8 cellular contexts compared by ENCODE assay signal in genomic region chr1:151310986-151311385, GRCh38. TPM values are rescaled to one million over a fixed set of nuclear protein-coding genes. Genes with fewer than 3 reads are reported as not detected.
DNase-seq lines count a peak whose midpoint lies in the region; ATAC-seq and TF ChIP-seq lines count a peak whose summit lies in the region.
"Had no signal": no experiment of that assay in that cellular context is flagged by ENCODE, and none has a peak within 500 bp of the region (broad histone marks: within the 10 kb centered on the region; RNA-seq: fewer than 3 reads in every experiment).

No MANE protein-coding gene starts in this region.

- peaks cover 44% of the 10 kb centered on the region for H3K4me1 Mint-ChIP-seq in activated naive CD8-positive, alpha-beta T cell (ENCODE audit: low read depth)

- DNase-seq in HCEC 1CT = peak; percentile 40
- no peak for DNase-seq in spleen
- DNase-seq in GM20000 (ENCODE audit: low spot score) = no peak
- no peak for DNase-seq in MG63
- no peak for DNase-seq in NCI-H1930 (lab: John Stamatoyannopoulos, UW)
- DNase-seq: WERI-Rb-1 had no signal

- peak overlapping the region; percentile 63 to 84 (median 80) for H3K27ac ChIP-seq in gastroesophageal sphincter
- peak overlapping the region in 6 of 8 donors; percentile 39 to 68 (median 52) for H3K27ac ChIP-seq in spleen
- H3K27ac ChIP-seq: WERI-Rb-1 had no signal

- no peak for TF ChIP-seq POLR2A in gastroesophageal sphincter (IDR thresholded peaks at IDR 0.05)
- TF ChIP-seq POLR2A in spleen (IDR thresholded peaks at IDR 0.05) = no peak

- no peak overlapping the region for H3K4me3 ChIP-seq in gastroesophageal sphincter
- no peak overlapping the region for H3K4me3 ChIP-seq in spleen
- H3K4me3 ChIP-seq in MG63 = no peak overlapping the region

- ATAC-seq in gastroesophageal sphincter = no peak

- TF ChIP-seq CTCF in gastroesophageal sphincter (IDR thresholded peaks at IDR 0.05) = no peak
- TF ChIP-seq CTCF in spleen (IDR thresholded peaks at IDR 0.05 in 8 of 11, conservative IDR thresholded peaks at IDR 0.05 in 3 of 11) = no peak
- TF ChIP-seq CTCF in GM20000 (IDR thresholded peaks at IDR 0.05; ENCODE audit: extremely low read depth, missing control alignments) = no peak

- H3K9me3 ChIP-seq in gastroesophageal sphincter (no peaks in the 10 kb centered on the region), spleen (no peaks in the 10 kb centered on the region), MG63 (no peaks in the 10 kb centered on the region)

- no peak for TF ChIP-seq EP300 in gastroesophageal sphincter (IDR thresholded peaks at IDR 0.05)

- no peak overlapping the region for H3K4me3 Mint-ChIP-seq in activated naive CD8-positive, alpha-beta T cell

- intact Hi-C loops in spleen (cut with DNase I; ENCODE audit: low total_unique reads) = no loop called here

- H3K27me3 ChIP-seq in gastroesophageal sphincter (no peaks in the 10 kb centered on the region), spleen (replicated peaks in 1 of 7) (no peaks in the 10 kb centered on the region), MG63 (no peaks in the 10 kb centered on the region)

- peak overlapping the region; percentile 99 for H3K27ac Mint-ChIP-seq in activated naive CD8-positive, alpha-beta T cell

- H3K4me1 ChIP-seq in gastroesophageal sphincter (peaks cover 25 to 74% (median 38%) of the 10 kb centered on the region in 3 donors), spleen (peaks cover 4 to 64% (median 37%) of the 10 kb centered on the region in 6 donors)

- peaks cover 0 to 96% of the 10 kb centered on the region in 2 donors for H3K36me3 ChIP-seq in gastroesophageal sphincter
- peaks cover 2 to 100% (median 88%) of the 10 kb centered on the region in 6 donors for H3K36me3 ChIP-seq in spleen
- H3K36me3 ChIP-seq in MG63 = peaks cover 86% of the 10 kb centered on the region

- H3K27me3 Mint-ChIP-seq in activated naive CD8-positive, alpha-beta T cell = no peaks in the 10 kb centered on the region

- peaks cover 9% of the 10 kb centered on the region for H3K36me3 Mint-ChIP-seq in activated naive CD8-positive, alpha-beta T cell

- 40 to 50% methylated on average over 1 to 4 of the region's 4 CpGs for WGBS in gastroesophageal sphincter (ENCODE audit: low coverage in 1 of 2), 2 donors
- WGBS in spleen, 5 donors = 73 to 88% (median 75%) methylated on average over 4 of the region's 4 CpGs

- H3K9me3 Mint-ChIP-seq in activated naive CD8-positive, alpha-beta T cell (ENCODE audit: low read depth) = no peaks in the 10 kb centered on the region

RNA-seq across cellular contexts. Expression of gene PI4KB, which starts 16.2 kb away (rescaled TPM):
- total RNA-seq in gastroesophageal sphincter (100 to 1,000 TPM in 2 of 4 donors, 10 to 100 TPM in 2; 95.0 to 104 (median 97.9) TPM), spleen (10 to 100 TPM; 63.7 to 85.4 (median 69.5) TPM)
- polyA plus RNA-seq in spleen = 10 to 100 TPM; 25.6 to 41.4 (median 30.8) TPM
- total RNA-seq in MG63 (2014; rRNA removed; shearing (Covaris generic); ENCODE audit: low replicate concordance) = 42.2 and 44.2 TPM in 2 replicates

RNA-seq across cellular contexts. Expression of gene ZNF687, which starts 28.9 kb away (rescaled TPM):
- total RNA-seq in gastroesophageal sphincter (10 to 100 TPM; 18.4 to 27.6 (median 24.4) TPM), spleen (10 to 100 TPM; 27.3 to 46.6 (median 33.4) TPM)
- 10 to 100 TPM in 1 of 3 donors, 1 to 10 TPM in 2; 9.1 to 17.7 (median 9.8) TPM for polyA plus RNA-seq in spleen
- total RNA-seq in MG63 (2014; rRNA removed; shearing (Covaris generic); ENCODE audit: low replicate concordance) = 14.9 and 22.9 TPM in 2 replicates

RNA-seq across cellular contexts. Expression of gene RFX5, which starts 36.1 kb away (rescaled TPM):
- total RNA-seq in gastroesophageal sphincter (10 to 100 TPM; 32.6 to 66.1 (median 44.5) TPM), spleen (10 to 100 TPM; 75.9 to 96.1 (median 92.2) TPM)
- polyA plus RNA-seq in spleen = 10 to 100 TPM; 30.8 to 57.8 (median 40.3) TPM
- total RNA-seq in MG63 (2014; rRNA removed; shearing (Covaris generic); ENCODE audit: low replicate concordance) = 39.5 and 61.6 TPM in 2 replicates

RNA-seq across cellular contexts. Expression of gene PSMD4, which starts 56.5 kb away (rescaled TPM):
- total RNA-seq in gastroesophageal sphincter (100 to 1,000 TPM; 163 to 184 (median 171) TPM), spleen (100 to 1,000 TPM in 5 of 7 donors, 10 to 100 TPM in 2; 90.8 to 157 (median 121) TPM)
- polyA plus RNA-seq in spleen = 100 to 1,000 TPM; 149 to 180 (median 156) TPM
- total RNA-seq in MG63 (2014; rRNA removed; shearing (Covaris generic); ENCODE audit: low replicate concordance) = 225 and 311 TPM in 2 replicates
